In the genomic region with DNA sequence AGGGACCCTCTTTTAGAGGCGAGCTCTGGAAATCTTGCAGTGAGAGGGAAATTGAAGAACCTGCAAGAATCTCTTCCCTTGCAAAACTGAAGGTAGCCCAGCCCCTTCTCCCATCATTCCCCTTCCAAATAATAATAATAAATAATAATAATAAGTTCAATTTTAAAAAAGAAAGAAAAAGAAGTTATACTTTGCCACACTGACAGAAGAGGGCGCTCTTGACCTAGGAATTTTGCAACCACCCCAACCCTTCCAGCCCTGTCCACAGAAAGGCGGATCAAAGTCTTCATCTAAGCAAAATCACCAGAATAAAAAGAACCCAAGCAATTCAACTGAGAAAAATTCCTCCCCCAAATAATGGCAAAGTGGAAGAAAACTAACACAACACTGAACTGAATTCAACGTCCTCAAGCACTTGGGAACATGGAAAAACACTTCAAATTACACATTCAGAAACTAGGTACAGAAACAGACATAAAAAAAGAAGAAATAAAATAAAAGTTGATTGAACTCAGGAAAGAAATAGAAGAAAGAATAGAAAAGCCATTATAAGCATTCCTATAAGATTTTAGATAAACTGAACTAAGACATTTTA, we compare ENCODE assay signal across 8 cellular contexts.
DNase-seq lines count a peak whose midpoint lies in the region; ATAC-seq and TF ChIP-seq lines count a peak whose summit lies in the region.

No MANE protein-coding gene starts in this region.

- DNase-seq in NCI-H2171 treated with DMSO at 0.1 percent for 48 hours (lab: John Stamatoyannopoulos, UW) (peak; percentile 52), NCI-H2171 (lab: John Stamatoyannopoulos, UW) (no peak), NCI-H1105 (lab: John Stamatoyannopoulos, UW) (peak; percentile 40), T-helper 17 cell (peak in 1 of 3 donors; percentile 12), kidney glomerular epithelial cell (lab: John Stamatoyannopoulos, UW) (peak; percentile 81), NK-92 (lab: John Stamatoyannopoulos, UW; ENCODE audit: unreplicated experiment) (no peak)
- DNase-seq in stimulated activated CD4-positive, alpha-beta T cell treated with anti-CD3 and anti-CD28 coated beads, TNF-alpha, amount 100 ng/mL, for 4 hours (ENCODE audit: low read depth in 3 of 3) = peak in 2 of 3 experiments; percentile 9 to 35

- peak; percentile 66 to 79 for TF ChIP-seq CTCF in brain (conservative IDR thresholded peaks at IDR 0.05)

- peak; percentile 72 for ATAC-seq in T-helper 17 cell

- peaks cover 7 to 32% (median 24%) of the 10 kb centered on the region in 5 experiments for H3K9me3 Mint-ChIP-seq in brain

- H3K27me3 Mint-ChIP-seq in T-helper 17 cell (peaks cover 31% of the 10 kb centered on the region), brain (peaks cover 8% of the 10 kb centered on the region)

- H3K9me3 ChIP-seq in T-helper 17 cell (ENCODE audit: control insufficient read depth, low read length, poor library complexity, severe bottlenecking) = no peaks in the 10 kb centered on the region

- H3K4me1 Mint-ChIP-seq in T-helper 17 cell = peaks cover 10% of the 10 kb centered on the region
- H3K4me1 Mint-ChIP-seq in brain = peaks cover 16% of the 10 kb centered on the region

- no peak overlapping the region for H3K4me3 Mint-ChIP-seq in T-helper 17 cell
- H3K4me3 Mint-ChIP-seq in brain = no peak overlapping the region

- H3K36me3 Mint-ChIP-seq in T-helper 17 cell (ENCODE audit: low read depth) (peaks cover 11% of the 10 kb centered on the region), brain (peaks cover 3% of the 10 kb centered on the region)

- no peak overlapping the region for H3K27ac Mint-ChIP-seq in T-helper 17 cell
- peak overlapping the region in 2 of 5 experiments; percentile 52 to 57 for H3K27ac Mint-ChIP-seq in brain

Comparison
In these comparisons a context has a peak if more than half of its experiments do, and no peak if none do; other contexts are left out.
1. DNase-seq: peak in NCI-H2171 treated with DMSO at 0.1 percent for 48 hours (single experiment), NCI-H1105 (single experiment), kidney glomerular epithelial cell (single experiment) and stimulated activated CD4-positive, alpha-beta T cell treated with anti-CD3 and anti-CD28 coated beads, TNF-alpha, amount 100 ng/mL, for 4 hours (2 of 3); none in NCI-H2171 (single experiment) and NK-92 (single experiment).